In genomic region chr7:5143935-5144903, GRCh38 we compare ENCODE assay signal across 8 cellular contexts.
A peak's percentile ranks its signal among the peaks of the same experiment; 100 is the strongest.
DNase-seq lines count a peak whose midpoint lies in the region; ATAC-seq and TF ChIP-seq lines count a peak whose summit lies in the region.

No MANE protein-coding gene starts in this region.

- TF ChIP-seq CTCF in RWPE2 (IDR thresholded peaks at IDR 0.05; ENCODE audit: poor library complexity, severe bottlenecking), result no peak

- H3K36me3 Mint-ChIP-seq in activated naive CD8-positive, alpha-beta T cell, result no peaks in the 10 kb centered on the region

- H3K27ac Mint-ChIP-seq in activated naive CD8-positive, alpha-beta T cell, result peak overlapping the region; percentile 64

- H3K27ac ChIP-seq in RWPE2 (ENCODE audit: poor library complexity, severe bottlenecking), result no peak overlapping the region

- peak; percentile 52 for ATAC-seq in GM18498 (IDR thresholded peaks at IDR 0.05; ENCODE audit: unreplicated experiment)
- peak; percentile 44; the same call in 1 of the 3 replicates for ATAC-seq in RWPE2 (ENCODE audit: low read depth)
- ATAC-seq in HG02885 (IDR thresholded peaks at IDR 0.05; ENCODE audit: poor library complexity, unreplicated experiment), result no peak
- no peak for ATAC-seq in GM18870 (IDR thresholded peaks at IDR 0.05; ENCODE audit: unreplicated experiment)

- no peaks in the 10 kb centered on the region for H3K9me3 ChIP-seq in RWPE2 (ENCODE audit: severe bottlenecking)

- H3K27me3 ChIP-seq in RWPE2 (ENCODE audit: insufficient read depth, poor library complexity, severe bottlenecking), result no peaks in the 10 kb centered on the region

- DNase-seq in RWPE2 (ENCODE audit: low spot score) (peak; percentile 61), non-pigmented ciliary epithelial cell (ENCODE audit: low read depth) (peak; percentile 11), KG1 (lab: John Stamatoyannopoulos, UW) (no peak), GM19240 (ENCODE audit: insufficient read length, low spot score) (no peak)

- no peaks in the 10 kb centered on the region for H3K27me3 Mint-ChIP-seq in activated naive CD8-positive, alpha-beta T cell

- H3K9me3 Mint-ChIP-seq in activated naive CD8-positive, alpha-beta T cell (ENCODE audit: low read depth), result no peaks in the 10 kb centered on the region

- H3K4me3 ChIP-seq in RWPE2 (ENCODE audit: severe bottlenecking), result no peak overlapping the region

- no peaks in the 10 kb centered on the region for H3K36me3 ChIP-seq in RWPE2 (ENCODE audit: low read depth)

- peak overlapping the region; percentile 68 for H3K4me3 Mint-ChIP-seq in activated naive CD8-positive, alpha-beta T cell

- no peaks in the 10 kb centered on the region for H3K4me1 ChIP-seq in RWPE2 (ENCODE audit: insufficient read depth, poor library complexity, severe bottlenecking)

- peaks cover 14% of the 10 kb centered on the region for H3K4me1 Mint-ChIP-seq in activated naive CD8-positive, alpha-beta T cell (ENCODE audit: low read depth)

Comparison
In these comparisons a context has a peak if more than half of its experiments do, and no peak if none do; other contexts are left out.
1. ATAC-seq: peak in GM18498 (single experiment) and RWPE2 (single experiment); none in HG02885 (single experiment) and GM18870 (single experiment).
2. DNase-seq: peak in RWPE2 (single experiment) and non-pigmented ciliary epithelial cell (single experiment); none in KG1 (single experiment) and GM19240 (single experiment).